Comparison of ENCODE assay signal across 27 cellular contexts in genomic region chr7:24717694-24718320, GRCh38. TPM values are rescaled to one million over a fixed set of nuclear protein-coding genes. Genes with fewer than 3 reads are reported as not detected.
DNase-seq lines count a peak whose midpoint lies in the region; ATAC-seq and TF ChIP-seq lines count a peak whose summit lies in the region.
"Had no signal": no experiment of that assay in that cellular context is flagged by ENCODE, and none has a peak within 500 bp of the region (broad histone marks: within the 10 kb centered on the region; RNA-seq: fewer than 3 reads in every experiment).

No MANE protein-coding gene starts in this region.

- peak; percentile 27 for DNase-seq in activated CD8-positive, alpha-beta memory T cell treated with anti-CD3 and anti-CD28 coated beads, Interleukin-2, amount 10 ng/mL, durations not matched to agents 7 days and 5 days
- DNase-seq in activated CD8-positive, alpha-beta memory T cell treated with anti-CD3 and anti-CD28 coated beads, Interleukin-2, amount 50 U/mL, for 48 hours: no peak
- DNase-seq in dermis blood vessel endothelial cell (peak; percentile 8), osteocyte (ENCODE audit: extremely low spot score, unreplicated experiment) (peak; percentile 51), NCI-H446 (lab: John Stamatoyannopoulos, UW) (no peak), AG20443 (ENCODE audit: low spot score) (no peak)
- DNase-seq in stimulated activated naive CD4-positive, alpha-beta T cell treated with Interleukin-2 at 50 U/mL for 16 hours (lab: John Stamatoyannopoulos, UW): no peak
- DNase-seq: 8988T; activated CD4-positive, alpha-beta T cell treated with anti-CD3 and anti-CD28 coated beads, Interleukin-2, amount 50 U/mL, for 1 hour; activated naive CD8-positive, alpha-beta T cell treated with anti-CD3 and anti-CD28 coated beads, Interleukin-2, amount 10 ng/mL, durations not matched to agents 7 days and 5 days; caudate nucleus; CD8-positive, alpha-beta memory T cell; hypothalamus; immature natural killer cell; midbrain; naive thymus-derived CD8-positive, alpha-beta T cell; NCI-H1092 treated with DMSO at 0.1 percent for 48 hours; NCI-H187 treated with DMSO at 0.1 percent for 48 hours; NCI-H526 treated with DMSO at 0.1 percent for 48 hours; nucleus accumbens; SHP77; stimulated activated naive CD8-positive, alpha-beta T cell treated with anti-CD3 and anti-CD28 coated beads, Interleukin-15, amount 100 ng/mL, for 72 hours; T-helper 9 cell had no signal

- no peak for ATAC-seq in activated CD8-positive, alpha-beta memory T cell treated with anti-CD3 and anti-CD28 coated beads, Interleukin-2, amount 10 ng/mL, durations not matched to agents 7 days and 5 days
- ATAC-seq: activated T-helper 17 cell treated with anti-CD3 and anti-CD28 coated beads, Interleukin-2, amount 50 U/mL, for 72 hours; left lung; naive thymus-derived CD8-positive, alpha-beta T cell; Panc1; stimulated activated naive CD8-positive, alpha-beta T cell treated with anti-CD3 and anti-CD28 coated beads, Interleukin-15, amount 100 ng/mL, for 72 hours had no signal

- H3K36me3 Mint-ChIP-seq in activated CD8-positive, alpha-beta memory T cell treated with anti-CD3 and anti-CD28 coated beads, Interleukin-2, amount 10 ng/mL, durations not matched to agents 7 days and 5 days: no peaks in the 10 kb centered on the region
- H3K36me3 Mint-ChIP-seq in IgD-negative memory B cell (peaks cover 2% of the 10 kb centered on the region), osteocyte (ENCODE audit: unreplicated experiment) (peaks cover 12% of the 10 kb centered on the region)
- H3K36me3 Mint-ChIP-seq: activated naive CD8-positive, alpha-beta T cell treated with anti-CD3 and anti-CD28 coated beads, Interleukin-2, amount 10 ng/mL, durations not matched to agents 7 days and 5 days; CD8-positive, alpha-beta memory T cell; immature natural killer cell; naive thymus-derived CD8-positive, alpha-beta T cell had no signal

- peaks cover 16% of the 10 kb centered on the region for H3K4me1 Mint-ChIP-seq in activated CD8-positive, alpha-beta memory T cell treated with anti-CD3 and anti-CD28 coated beads, Interleukin-2, amount 10 ng/mL, durations not matched to agents 7 days and 5 days
- H3K4me1 Mint-ChIP-seq in IgD-negative memory B cell (peaks cover 35 to 71% (median 48%) of the 10 kb centered on the region in 3 donors), osteocyte (ENCODE audit: unreplicated experiment) (peaks cover 2% of the 10 kb centered on the region)
- H3K4me1 Mint-ChIP-seq: immature natural killer cell had no signal

- no peak overlapping the region for H3K27ac Mint-ChIP-seq in activated CD8-positive, alpha-beta memory T cell treated with anti-CD3 and anti-CD28 coated beads, Interleukin-2, amount 10 ng/mL, durations not matched to agents 7 days and 5 days
- H3K27ac Mint-ChIP-seq in IgD-negative memory B cell: peak overlapping the region in 1 of 3 donors; percentile 88
- H3K27ac Mint-ChIP-seq in osteocyte (ENCODE audit: unreplicated experiment): no peak overlapping the region
- H3K27ac Mint-ChIP-seq: activated naive CD8-positive, alpha-beta T cell treated with anti-CD3 and anti-CD28 coated beads, Interleukin-2, amount 10 ng/mL, durations not matched to agents 7 days and 5 days; activated T-helper 17 cell treated with anti-CD3 and anti-CD28 coated beads, Interleukin-2, amount 50 U/mL, for 72 hours; CD8-positive, alpha-beta memory T cell; immature natural killer cell had no signal

- peaks cover 60% of the 10 kb centered on the region for H3K27me3 Mint-ChIP-seq in activated CD8-positive, alpha-beta memory T cell treated with anti-CD3 and anti-CD28 coated beads, Interleukin-2, amount 10 ng/mL, durations not matched to agents 7 days and 5 days
- H3K27me3 Mint-ChIP-seq in IgD-negative memory B cell (peaks cover 12% of the 10 kb centered on the region), osteocyte (ENCODE audit: unreplicated experiment) (no peaks in the 10 kb centered on the region)

- no peaks in the 10 kb centered on the region for H3K9me3 Mint-ChIP-seq in activated CD8-positive, alpha-beta memory T cell treated with anti-CD3 and anti-CD28 coated beads, Interleukin-2, amount 10 ng/mL, durations not matched to agents 7 days and 5 days (ENCODE audit: low read depth)
- no peaks in the 10 kb centered on the region for H3K9me3 Mint-ChIP-seq in IgD-negative memory B cell
- no peaks in the 10 kb centered on the region for H3K9me3 Mint-ChIP-seq in osteocyte (ENCODE audit: unreplicated experiment)
- H3K9me3 Mint-ChIP-seq: activated naive CD8-positive, alpha-beta T cell treated with anti-CD3 and anti-CD28 coated beads, Interleukin-2, amount 10 ng/mL, durations not matched to agents 7 days and 5 days; activated T-helper 17 cell treated with anti-CD3 and anti-CD28 coated beads, Interleukin-2, amount 50 U/mL, for 72 hours; CD8-positive, alpha-beta memory T cell; immature natural killer cell; naive thymus-derived CD8-positive, alpha-beta T cell; stimulated activated naive CD8-positive, alpha-beta T cell treated with anti-CD3 and anti-CD28 coated beads, Interleukin-15, amount 100 ng/mL, for 72 hours had no signal

- CTCF ChIA-PET in activated CD8-positive, alpha-beta memory T cell treated with anti-CD3 and anti-CD28 coated beads, Interleukin-2, amount 10 ng/mL, durations not matched to agents 7 days and 5 days (lab: Charles Lee): interaction anchor here (1.4 kb wide), 1 partner anchor 377 kb away, joined by 3 read pairs; no protein-coding TSS in a partner anchor

- no peak for TF ChIP-seq CTCF in osteocyte (IDR thresholded peaks at IDR 0.05)

- no peak overlapping the region for H3K4me3 Mint-ChIP-seq in activated CD8-positive, alpha-beta memory T cell treated with anti-CD3 and anti-CD28 coated beads, Interleukin-2, amount 10 ng/mL, durations not matched to agents 7 days and 5 days
- H3K4me3 Mint-ChIP-seq in IgD-negative memory B cell (peak overlapping the region in 3 of 4 donors; percentile 50 to 82 (median 79)), osteocyte (ENCODE audit: unreplicated experiment) (no peak overlapping the region)
- H3K4me3 Mint-ChIP-seq: activated naive CD8-positive, alpha-beta T cell treated with anti-CD3 and anti-CD28 coated beads, Interleukin-2, amount 10 ng/mL, durations not matched to agents 7 days and 5 days; activated T-helper 17 cell treated with anti-CD3 and anti-CD28 coated beads, Interleukin-2, amount 50 U/mL, for 72 hours; CD8-positive, alpha-beta memory T cell; immature natural killer cell; naive thymus-derived CD8-positive, alpha-beta T cell; stimulated activated naive CD8-positive, alpha-beta T cell treated with anti-CD3 and anti-CD28 coated beads, Interleukin-15, amount 100 ng/mL, for 72 hours had no signal

RNA-seq across cellular contexts. Expression of gene GSDME, which starts 39.5 kb away (rescaled TPM):
- 1 to 10 TPM in 1 of 2 experiments, under 1 TPM in 1; 0.96 to 4.5 TPM for total RNA-seq in activated CD8-positive, alpha-beta memory T cell treated with anti-CD3 and anti-CD28 coated beads, Interleukin-2, amount 10 ng/mL, durations not matched to agents 7 days and 5 days
- 4.6 TPM for polyA plus RNA-seq in IgD-negative memory B cell
- total RNA-seq in dermis blood vessel endothelial cell: 13.3 and 17.7 TPM in 2 replicates
- total RNA-seq in osteocyte: 10.2 and 11.9 TPM in 2 replicates

Comparison
In these comparisons a context has a peak if more than half of its experiments do, and no peak if none do; other contexts are left out.
1. DNase-seq: peak in activated CD8-positive, alpha-beta memory T cell treated with anti-CD3 and anti-CD28 coated beads, Interleukin-2, amount 10 ng/mL, durations not matched to agents 7 days and 5 days (single experiment), dermis blood vessel endothelial cell (single experiment) and osteocyte (single experiment); none in activated CD8-positive, alpha-beta memory T cell treated with anti-CD3 and anti-CD28 coated beads, Interleukin-2, amount 50 U/mL, for 48 hours (single experiment), NCI-H446 (0 of 2), stimulated activated naive CD4-positive, alpha-beta T cell treated with Interleukin-2 at 50 U/mL for 16 hours (single experiment) and AG20443 (single experiment).
2. H3K4me3 Mint-ChIP-seq: peak in IgD-negative memory B cell (3 of 4); none in activated CD8-positive, alpha-beta memory T cell treated with anti-CD3 and anti-CD28 coated beads, Interleukin-2, amount 10 ng/mL, durations not matched to agents 7 days and 5 days (single experiment) and osteocyte (single experiment).